In genomic region chr7:151194188-151194587, GRCh38 we compare ENCODE assay signal across 1 cellular context.
TF ChIP-seq lines count a peak whose summit lies in the region.

No MANE protein-coding gene starts in this region.

TF ChIP-seq in K562, 482 proteins besides CTCF, POLR2A, EP300 and RAD21:
- TF ChIP-seq PKNOX1 (IDR thresholded peaks at IDR 0.05) = peak; percentile 42
- TF ChIP-seq ATF4 (CRISPR knock-in tag; IDR thresholded peaks at IDR 0.05) = no peak
TF ChIP-seq in K562: peak in this region for 1.
